In genomic region chr3:183502237-183502636, GRCh38 we compare ENCODE assay signal across 17 cellular contexts. TPM values are rescaled to one million over a fixed set of nuclear protein-coding genes. Genes with fewer than 3 reads are reported as not detected.
A peak's percentile ranks its signal among the peaks of the same experiment; 100 is the strongest.
DNase-seq lines count a peak whose midpoint lies in the region; ATAC-seq and TF ChIP-seq lines count a peak whose summit lies in the region.
"Had no signal": no experiment of that assay in that cellular context is flagged by ENCODE, and none has a peak within 500 bp of the region (broad histone marks: within the 10 kb centered on the region; RNA-seq: fewer than 3 reads in every experiment).

No MANE protein-coding gene starts in this region.

- H3K27ac ChIP-seq in CD4-positive, CD25-positive, alpha-beta regulatory T cell (ENCODE audit: insufficient read depth, low read length, poor library complexity, severe bottlenecking), result no peak overlapping the region
- H3K27ac ChIP-seq in MM.1S (ENCODE audit: low read length), result peak overlapping the region; percentile 22; the same call in 1 of the 2 replicates
- H3K27ac ChIP-seq in naive thymus-derived CD4-positive, alpha-beta T cell (ENCODE audit: low read depth, low read length), result no peak overlapping the region
- H3K27ac ChIP-seq: BLaER1, KMS-11 had no signal

- H3K9ac ChIP-seq in MM.1S (ENCODE audit: low read length), result no peak overlapping the region
- H3K9ac ChIP-seq: BLaER1, KMS-11 had no signal

- H3K36me3 Mint-ChIP-seq in CD4-positive, CD25-positive, alpha-beta regulatory T cell, result peaks cover 82% of the 10 kb centered on the region
- peaks cover 36 to 86% (median 68%) of the 10 kb centered on the region in 5 donors for H3K36me3 Mint-ChIP-seq in naive thymus-derived CD4-positive, alpha-beta T cell

- no peak for TF ChIP-seq CTCF in MM.1S (IDR thresholded peaks at IDR 0.05; ENCODE audit: low read length)

- peaks cover 90% of the 10 kb centered on the region for H3K79me2 ChIP-seq in MM.1S (ENCODE audit: low read length)

- no peak overlapping the region for H3K4me2 ChIP-seq in MM.1S (ENCODE audit: low read depth, low read length)
- H3K4me2 ChIP-seq: BLaER1, KMS-11 had no signal

- H3K4me1 ChIP-seq in CD4-positive, CD25-positive, alpha-beta regulatory T cell (ENCODE audit: control insufficient read depth, insufficient read depth, low read length, poor library complexity, severe bottlenecking), result no peaks in the 10 kb centered on the region
- H3K4me1 ChIP-seq in MM.1S (ENCODE audit: low read length), result peaks cover 33% of the 10 kb centered on the region
- no peaks in the 10 kb centered on the region for H3K4me1 ChIP-seq in naive thymus-derived CD4-positive, alpha-beta T cell (ENCODE audit: control insufficient read depth in 2 of 2, insufficient read depth in 2 of 2, low read length in 2 of 2)
- H3K4me1 ChIP-seq: HAP-1 had no signal

- no peaks in the 10 kb centered on the region for H3K27me3 Mint-ChIP-seq in CD4-positive, CD25-positive, alpha-beta regulatory T cell
- no peaks in the 10 kb centered on the region for H3K27me3 Mint-ChIP-seq in naive thymus-derived CD4-positive, alpha-beta T cell

- H3K27ac Mint-ChIP-seq in CD4-positive, CD25-positive, alpha-beta regulatory T cell, result peak overlapping the region in 2 of 3 donors; percentile 62 to 75
- peak overlapping the region in 7 of 9 donors; percentile 34 to 77 (median 56) for H3K27ac Mint-ChIP-seq in naive thymus-derived CD4-positive, alpha-beta T cell

- H3K27me3 ChIP-seq in CD4-positive, CD25-positive, alpha-beta regulatory T cell (ENCODE audit: control insufficient read depth, insufficient read depth, low read length), result no peaks in the 10 kb centered on the region
- no peaks in the 10 kb centered on the region for H3K27me3 ChIP-seq in MM.1S (replicated peaks; ENCODE audit: insufficient read depth, low read length)
- H3K27me3 ChIP-seq in naive thymus-derived CD4-positive, alpha-beta T cell (ENCODE audit: control insufficient read depth in 2 of 2, insufficient read depth in 2 of 2, low read length in 2 of 2), result no peaks in the 10 kb centered on the region
- H3K27me3 ChIP-seq: BLaER1 had no signal

- POLR2A ChIA-PET in naive thymus-derived CD4-positive, alpha-beta T cell (lab: Charles Lee), result no interaction called here

- peaks cover 19 to 29% (median 21%) of the 10 kb centered on the region in 4 donors for H3K4me1 Mint-ChIP-seq in CD4-positive, CD25-positive, alpha-beta regulatory T cell
- H3K4me1 Mint-ChIP-seq in naive thymus-derived CD4-positive, alpha-beta T cell, result peaks cover 12 to 37% (median 18%) of the 10 kb centered on the region in 7 donors

- intact Hi-C loops in naive thymus-derived CD4-positive, alpha-beta T cell (cut with micrococcal nuclease), result no loop called here

- H2AFZ ChIP-seq in MM.1S (ENCODE audit: low read length), result no peak overlapping the region

- no peak overlapping the region for H3K4me3 ChIP-seq in CD4-positive, CD25-positive, alpha-beta regulatory T cell (ENCODE audit: low read depth, low read length)
- no peak overlapping the region for H3K4me3 ChIP-seq in MM.1S (ENCODE audit: low read length)
- no peak overlapping the region for H3K4me3 ChIP-seq in naive thymus-derived CD4-positive, alpha-beta T cell (ENCODE audit: low read length)
- H3K4me3 ChIP-seq: BLaER1, HAP-1 had no signal

- peaks cover 7 to 8% of the 10 kb centered on the region in 2 experiments for H3K9me3 ChIP-seq in CD4-positive, CD25-positive, alpha-beta regulatory T cell (ENCODE audit: control insufficient read depth in 2 of 2, low read length in 2 of 2)
- H3K9me3 ChIP-seq in MM.1S (replicated peaks; ENCODE audit: insufficient read depth, low read length), result no peaks in the 10 kb centered on the region
- peaks cover 0 to 4% (median 0%) of the 10 kb centered on the region in 3 experiments for H3K9me3 ChIP-seq in naive thymus-derived CD4-positive, alpha-beta T cell (ENCODE audit: control insufficient read depth in 2 of 3, low read length in 3 of 3)
- H3K9me3 ChIP-seq: HAP-1 had no signal

- DNase-seq in activated CD8-positive, alpha-beta memory T cell treated with anti-CD3 and anti-CD28 coated beads, Interleukin-2, amount 50 U/mL, for 48 hours, result peak; percentile 18
- no peak for DNase-seq in activated CD8-positive, alpha-beta memory T cell treated with anti-CD3 and anti-CD28 coated beads for 24 hours
- DNase-seq in CD4-positive, CD25-positive, alpha-beta regulatory T cell, result no peak
- DNase-seq in MM.1S, result peak; percentile 23
- no peak for DNase-seq in naive thymus-derived CD4-positive, alpha-beta T cell
- DNase-seq: DND-41, NCI-H1930, NCI-H226, OCI-M1, SHP77 had no signal

- peaks cover 88% of the 10 kb centered on the region for H3K36me3 ChIP-seq in CD4-positive, CD25-positive, alpha-beta regulatory T cell (ENCODE audit: control insufficient read depth, insufficient read depth, low read length)
- peaks cover 4% of the 10 kb centered on the region; the same call in 1 of the 2 replicates for H3K36me3 ChIP-seq in MM.1S (replicated peaks; ENCODE audit: insufficient read depth, low read length)
- H3K36me3 ChIP-seq in naive thymus-derived CD4-positive, alpha-beta T cell (ENCODE audit: control insufficient read depth in 2 of 3, insufficient read depth in 3 of 3, low read length in 3 of 3), result peaks cover 0 to 93% (median 16%) of the 10 kb centered on the region in 3 experiments
- H3K36me3 ChIP-seq: HAP-1 had no signal

- peaks cover 7% of the 10 kb centered on the region; the same call in 1 of the 2 replicates for H3F3A ChIP-seq in MM.1S (ENCODE audit: insufficient read depth, low read length)

- no peak overlapping the region for H3K4me3 Mint-ChIP-seq in CD4-positive, CD25-positive, alpha-beta regulatory T cell
- H3K4me3 Mint-ChIP-seq in naive thymus-derived CD4-positive, alpha-beta T cell, result no peak overlapping the region

- no peak for ATAC-seq in CD4-positive, CD25-positive, alpha-beta regulatory T cell (ENCODE audit: low read depth in 2 of 2)
- ATAC-seq in naive thymus-derived CD4-positive, alpha-beta T cell, result no peak
- ATAC-seq in HG02588 (IDR thresholded peaks at IDR 0.05; ENCODE audit: unreplicated experiment) (no peak), GM21423 (IDR thresholded peaks at IDR 0.05; ENCODE audit: unreplicated experiment) (no peak)

- peaks cover 0 to 6% (median 3%) of the 10 kb centered on the region in 7 donors for H3K9me3 Mint-ChIP-seq in CD4-positive, CD25-positive, alpha-beta regulatory T cell
- peaks cover 0 to 21% (median 10%) of the 10 kb centered on the region in 11 donors for H3K9me3 Mint-ChIP-seq in naive thymus-derived CD4-positive, alpha-beta T cell

- no peaks in the 10 kb centered on the region for H4K20me1 ChIP-seq in MM.1S (ENCODE audit: insufficient read depth, low read length)
- H4K20me1 ChIP-seq: BLaER1 had no signal

- H3K9me2 ChIP-seq in MM.1S (replicated peaks; ENCODE audit: insufficient read depth, low read length), result no peaks in the 10 kb centered on the region

- CTCF ChIA-PET in naive thymus-derived CD4-positive, alpha-beta T cell (lab: Charles Lee), result no interaction called here

RNA-seq across cellular contexts. Expression of gene KLHL6, which starts 53.3 kb away (rescaled TPM):
- total RNA-seq in CD4-positive, CD25-positive, alpha-beta regulatory T cell, result 48.2 TPM
- 10 to 100 TPM; 17.8 to 21.8 (median 19.3) TPM for polyA plus RNA-seq in CD4-positive, CD25-positive, alpha-beta regulatory T cell
- 10 to 100 TPM; 37.7 to 72.9 (median 41.5) TPM for total RNA-seq in naive thymus-derived CD4-positive, alpha-beta T cell
- 10 to 100 TPM; 25.8 to 32.9 TPM for polyA plus RNA-seq in naive thymus-derived CD4-positive, alpha-beta T cell
- total RNA-seq: A673, HT-29 had no signal

Comparison
In these comparisons a context has a peak if more than half of its experiments do, and no peak if none do; other contexts are left out.
1. DNase-seq: peak in activated CD8-positive, alpha-beta memory T cell treated with anti-CD3 and anti-CD28 coated beads, Interleukin-2, amount 50 U/mL, for 48 hours (single experiment) and MM.1S (single experiment); none in activated CD8-positive, alpha-beta memory T cell treated with anti-CD3 and anti-CD28 coated beads for 24 hours (single experiment), CD4-positive, CD25-positive, alpha-beta regulatory T cell (0 of 3) and naive thymus-derived CD4-positive, alpha-beta T cell (0 of 9).